Comparison of ENCODE assay signal across 15 cellular contexts in the genomic region with DNA sequence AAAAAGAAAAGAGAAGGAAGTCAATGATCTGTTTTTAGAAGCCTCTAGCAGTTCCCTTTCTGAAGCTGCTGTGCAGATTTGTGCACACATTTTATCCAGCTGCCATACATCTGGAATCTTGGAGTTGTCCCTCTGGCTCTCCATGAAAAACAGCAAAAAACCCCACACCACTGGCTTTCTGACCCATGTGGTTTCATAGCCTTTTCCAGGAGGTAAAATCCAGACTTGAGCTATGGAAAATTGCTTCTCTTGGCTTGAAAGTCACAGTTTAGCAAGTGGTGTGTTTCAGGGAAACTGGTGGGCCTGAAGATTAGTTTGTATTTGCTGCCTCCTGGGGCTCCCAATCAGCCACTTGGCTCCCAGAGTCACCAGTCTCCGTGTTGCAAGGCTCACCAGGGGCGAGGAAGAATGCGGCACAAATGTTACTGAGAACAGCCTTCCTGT. TPM values are rescaled to one million over a fixed set of nuclear protein-coding genes. Genes with fewer than 3 reads are reported as not detected.
DNase-seq lines count a peak whose midpoint lies in the region; ATAC-seq and TF ChIP-seq lines count a peak whose summit lies in the region.
"Had no signal": no experiment of that assay in that cellular context is flagged by ENCODE, and none has a peak within 500 bp of the region (broad histone marks: within the 10 kb centered on the region; RNA-seq: fewer than 3 reads in every experiment).

No MANE protein-coding gene starts in this region.

- no peaks in the 10 kb centered on the region for H4K20me1 ChIP-seq in fibroblast of lung (ENCODE audit: control insufficient read depth, extremely low read depth, insufficient read depth, low read length)

- intact Hi-C loops in upper lobe of right lung (cut with DNase I) = no loop called here

- no peak overlapping the region for H3K9ac ChIP-seq in fibroblast of lung (ENCODE audit: insufficient read depth, low read length)
- H3K9ac ChIP-seq in neuronal stem cell (ENCODE audit: low read depth, low read length, poor library complexity) = no peak overlapping the region

- in situ Hi-C loops in HAP-1 (cut with MboI; ENCODE audit: low sequenced_read_pairs) = no loop called here

- H3K4ac ChIP-seq in neuronal stem cell (ENCODE audit: low read length) = no peak overlapping the region

- no peak overlapping the region for H2AK5ac ChIP-seq in neuronal stem cell (ENCODE audit: low read depth, low read length)

- no peak overlapping the region for H3K18ac ChIP-seq in neuronal stem cell (ENCODE audit: low read length)

- DNase-seq in BJ (ENCODE audit: low read depth) (no peak), MV-4-11 (lab: John Stamatoyannopoulos, UW) (peak; percentile 15), fibroblast of lung (ENCODE audit: low read depth in 2 of 2) (peak; percentile 29 to 59), omental fat pad (ENCODE audit: low spot score) (no peak), HAP-1 (ENCODE audit: low spot score in 2 of 2) (no peak), neuronal stem cell (ENCODE audit: low spot score) (no peak), amniotic stem cell (lab: John Stamatoyannopoulos, UW) (no peak), upper lobe of right lung (no peak)
- DNase-seq: activated naive CD4-positive, alpha-beta T cell treated with Interleukin-2 at 50 U/mL for 16 hours; CD8-positive, alpha-beta T cell; cerebellar nuclear complex; esophagus squamous epithelium; GF-D8; NCI-H1105 had no signal

- H3K36me3 ChIP-seq in BJ (ENCODE audit: control insufficient read depth, insufficient read depth, low read length) (no peaks in the 10 kb centered on the region), fibroblast of lung (ENCODE audit: control insufficient read depth, insufficient read depth, low read length) (no peaks in the 10 kb centered on the region), HAP-1 (replicated peaks) (no peaks in the 10 kb centered on the region), neuronal stem cell (replicated peaks in 1 of 2; ENCODE audit: control insufficient read depth in 2 of 2, insufficient read depth in 2 of 2, low read length in 2 of 2) (no peaks in the 10 kb centered on the region), upper lobe of right lung (no peaks in the 10 kb centered on the region)
- H3K36me3 ChIP-seq: esophagus squamous epithelium had no signal

- H3K79me1 ChIP-seq in neuronal stem cell (ENCODE audit: low read depth, low read length) = no peaks in the 10 kb centered on the region

- no peak overlapping the region for H2BK120ac ChIP-seq in neuronal stem cell (ENCODE audit: low read depth, low read length)

- TF ChIP-seq CTCF in BJ (IDR thresholded peaks at IDR 0.05; ENCODE audit: insufficient read depth, low read depth, low read length) = 0 out of 2 replicates have a peak, but pooled peaks have one; percentile 5
- no peak for TF ChIP-seq CTCF in fibroblast of lung (conservative IDR thresholded peaks at IDR 0.05 in 1 of 2, IDR thresholded peaks at IDR 0.05 in 1 of 2; ENCODE audit: low read depth in 1 of 2, low read length in 2 of 2)
- TF ChIP-seq CTCF in omental fat pad (IDR thresholded peaks at IDR 0.05) = no peak
- no peak for TF ChIP-seq CTCF in upper lobe of right lung (IDR thresholded peaks at IDR 0.05)

- ATAC-seq in omental fat pad (ENCODE audit: low FRiP score) (peak; percentile 27), upper lobe of right lung (no peak)
- ATAC-seq: CD8-positive, alpha-beta T cell had no signal

- CTCF ChIA-PET in BJ (lab: Yijun Ruan, JAX) = interaction anchor here (0.6 to 1.1 kb wide), 2 partner anchors 29 to 48 kb away, joined by 3 to 4 read pairs; no protein-coding TSS in a partner anchor

- no peak overlapping the region for H3K23ac ChIP-seq in neuronal stem cell (ENCODE audit: low read depth, low read length, poor library complexity)

- H3K27me3 ChIP-seq in BJ (ENCODE audit: control insufficient read depth, insufficient read depth, low read length) (peaks cover 11% of the 10 kb centered on the region), fibroblast of lung (ENCODE audit: control insufficient read depth, insufficient read depth, low read length) (no peaks in the 10 kb centered on the region), HAP-1 (ENCODE audit: low read depth) (no peaks in the 10 kb centered on the region), neuronal stem cell (ENCODE audit: control insufficient read depth in 3 of 3, insufficient read depth in 3 of 3, low read depth in 1 of 3, low read length in 3 of 3) (peaks cover 0 to 29% (median 0%) of the 10 kb centered on the region in 3 experiments), upper lobe of right lung (no peaks in the 10 kb centered on the region)

- H2AFZ ChIP-seq in fibroblast of lung (ENCODE audit: low read length) = no peak overlapping the region
- no peak overlapping the region for H2AFZ ChIP-seq in neuronal stem cell (ENCODE audit: low read length)

- H3K9me3 ChIP-seq in fibroblast of lung (ENCODE audit: control insufficient read depth, insufficient read depth, low read depth, low read length) (no peaks in the 10 kb centered on the region), HAP-1 (no peaks in the 10 kb centered on the region), neuronal stem cell (replicated peaks in 1 of 2; ENCODE audit: control insufficient read depth in 2 of 2, insufficient read depth in 1 of 2, low read depth in 1 of 2, low read length in 2 of 2) (no peaks in the 10 kb centered on the region), upper lobe of right lung (no peaks in the 10 kb centered on the region)
- H3K9me3 ChIP-seq: esophagus squamous epithelium had no signal

- no peak overlapping the region for H3K4me2 ChIP-seq in fibroblast of lung (ENCODE audit: extremely low read depth, insufficient read depth, low read length)
- H3K4me2 ChIP-seq in neuronal stem cell (ENCODE audit: insufficient read depth, low read length, poor library complexity, severe bottlenecking) = no peak overlapping the region

- no peak overlapping the region for H2BK12ac ChIP-seq in neuronal stem cell (ENCODE audit: low read length)

- no peak overlapping the region for H2BK15ac ChIP-seq in neuronal stem cell (ENCODE audit: low read length)

- H3K27ac ChIP-seq in fibroblast of lung (ENCODE audit: insufficient read depth, low read length) (no peak overlapping the region), neuronal stem cell (replicated peaks; ENCODE audit: low read length) (no peak overlapping the region), upper lobe of right lung (no peak overlapping the region)
- H3K27ac ChIP-seq: esophagus squamous epithelium, RWPE1 had no signal

- no peaks in the 10 kb centered on the region for H3K79me2 ChIP-seq in fibroblast of lung (ENCODE audit: control insufficient read depth, insufficient read depth, low read length)

- no peak overlapping the region for H3K4me3 ChIP-seq in BJ (ENCODE audit: low read depth, low read length)
- H3K4me3 ChIP-seq in fibroblast of lung (replicated peaks in 1 of 4; ENCODE audit: control extremely low read depth in 1 of 4, insufficient read depth in 1 of 4, low read depth in 3 of 4, low read length in 4 of 4) = no peak overlapping the region
- H3K4me3 ChIP-seq in HAP-1 = no peak overlapping the region
- H3K4me3 ChIP-seq in neuronal stem cell (ENCODE audit: low read length in 2 of 2) = no peak overlapping the region
- no peak overlapping the region for H3K4me3 ChIP-seq in upper lobe of right lung
- H3K4me3 ChIP-seq: esophagus squamous epithelium had no signal

- H3K4me1 ChIP-seq in fibroblast of lung (ENCODE audit: control insufficient read depth, extremely low read depth, insufficient read depth, low read length) = no peaks in the 10 kb centered on the region
- H3K4me1 ChIP-seq in HAP-1 = no peaks in the 10 kb centered on the region
- H3K4me1 ChIP-seq in neuronal stem cell (ENCODE audit: control insufficient read depth in 2 of 2, insufficient read depth in 1 of 2, low read depth in 1 of 2, low read length in 2 of 2) = peaks cover 0 to 2% of the 10 kb centered on the region in 2 donors
- H3K4me1 ChIP-seq in upper lobe of right lung = peaks cover 15% of the 10 kb centered on the region

- H4K91ac ChIP-seq in neuronal stem cell (ENCODE audit: low read depth, low read length, poor library complexity) = no peak overlapping the region

- WGBS in neuronal stem cell (ENCODE audit: extremely low coverage in 2 of 2, insufficient read length in 2 of 2, insufficient replicate concordance in 1 of 2), 2 donors = no CpG with 5 or more reads among the region's 3 CpGs

- POLR2A ChIA-PET in BJ (lab: Charles Lee) = no interaction called here

- no peak overlapping the region for H4K8ac ChIP-seq in neuronal stem cell (ENCODE audit: low read depth, low read length)

- H3K14ac ChIP-seq in neuronal stem cell (ENCODE audit: low read length) = no peak overlapping the region

- no peak overlapping the region for H2BK5ac ChIP-seq in neuronal stem cell (ENCODE audit: low read length)

RNA-seq across cellular contexts. Expression of gene ADRB1, which starts 50.2 kb away (rescaled TPM):
- polyA plus RNA-seq in BJ (2011; rRNA removed) (not detected in 2 replicates), fibroblast of lung (not detected in 2 replicates)
- not detected in 2 replicates for polyA minus RNA-seq in BJ (2011; rRNA and poly(A)+ RNA removed)
- total RNA-seq in fibroblast of lung (not detected in 2 replicates), omental fat pad (10 to 100 TPM in 1 of 4 donors, 1 to 10 TPM in 3; 4.3 to 16.7 (median 6.4) TPM), upper lobe of right lung (18.6 TPM)
- polyA plus RNA-seq in fibroblast of lung (2012) = not detected in 2 replicates
- not detected in 2 replicates for polyA minus RNA-seq in fibroblast of lung (ENCODE audit: low replicate concordance)
- polyA plus RNA-seq in neuronal stem cell (2013, experiment 1 of 2) = 0.06 TPM
- 0.03 TPM for polyA plus RNA-seq in neuronal stem cell (2013, experiment 2 of 2)

Comparison
In these comparisons a context has a peak if more than half of its experiments do, and no peak if none do; other contexts are left out.
1. DNase-seq: peak in MV-4-11 (single experiment) and fibroblast of lung (2 of 2); none in BJ (single experiment), omental fat pad (single experiment), HAP-1 (0 of 2), neuronal stem cell (single experiment), amniotic stem cell (single experiment) and upper lobe of right lung (single experiment).